Comparison of ENCODE assay signal across 8 cellular contexts in genomic region chr1:154181944-154182341, GRCh38. TPM values are rescaled to one million over a fixed set of nuclear protein-coding genes. Genes with fewer than 3 reads are reported as not detected.
A peak's percentile ranks its signal among the peaks of the same experiment; 100 is the strongest.
DNase-seq lines count a peak whose midpoint lies in the region; TF ChIP-seq lines count a peak whose summit lies in the region.

No MANE protein-coding gene starts in this region.

- H3K23ac ChIP-seq in trophoblast cell (ENCODE audit: low read length) = no peak overlapping the region

- TF ChIP-seq POLR2A in erythroblast (IDR thresholded peaks at IDR 0.05; ENCODE audit: low read length) = no peak

- peak overlapping the region; percentile 93 for H3K4me2 ChIP-seq in PC-9
- H3K4me2 ChIP-seq in trophoblast cell (ENCODE audit: low read length) = peak overlapping the region; percentile 74

- H3K27me3 ChIP-seq in PC-9 (ENCODE audit: insufficient read depth, low read depth) (no peaks in the 10 kb centered on the region), trophoblast cell (ENCODE audit: insufficient read depth, low read length) (no peaks in the 10 kb centered on the region)

- peak overlapping the region; percentile 2 for H3K18ac ChIP-seq in trophoblast cell (ENCODE audit: low read length)

- H3K79me2 ChIP-seq in PC-9 (ENCODE audit: low read depth) = peaks cover 59% of the 10 kb centered on the region
- H3K79me2 ChIP-seq in trophoblast cell (ENCODE audit: control insufficient read depth, insufficient read depth, low read length, poor library complexity) = peaks cover 36% of the 10 kb centered on the region

- H3K4me1 ChIP-seq in ES-I3 (ENCODE audit: insufficient read depth, low read length) (peaks cover 36% of the 10 kb centered on the region), PC-9 (replicated peaks; ENCODE audit: insufficient read depth) (peaks cover 24% of the 10 kb centered on the region), trophoblast cell (ENCODE audit: control insufficient read depth in 1 of 2, insufficient read depth in 2 of 2, low read length in 2 of 2) (peaks cover 13 to 22% of the 10 kb centered on the region in 2 experiments)

- peak overlapping the region; percentile 77 for H4K8ac ChIP-seq in trophoblast cell (ENCODE audit: low read depth, low read length)

- H3K4me3 ChIP-seq in PC-9 (peak overlapping the region; percentile 83), trophoblast cell (ENCODE audit: low read depth, low read length) (peak overlapping the region; percentile 99)

- CTCF ChIA-PET in PC-9 (lab: Charles Lee) = interaction anchor here (0.6 kb wide), 1 partner anchor 180 kb away, joined by 8 read pairs; no protein-coding TSS in a partner anchor

- H3K27ac ChIP-seq in PC-9 (peak overlapping the region; percentile 74), trophoblast cell (ENCODE audit: low read depth, low read length) (peak overlapping the region; percentile 67)

- H2BK120ac ChIP-seq in trophoblast cell (ENCODE audit: insufficient read depth, low read length, poor library complexity) = no peak overlapping the region

- no peaks in the 10 kb centered on the region for H3K9me3 ChIP-seq in ES-I3 (ENCODE audit: control insufficient read depth, insufficient read depth, low read length)
- no peaks in the 10 kb centered on the region for H3K9me3 ChIP-seq in PC-9 (ENCODE audit: insufficient read depth, low read depth)
- H3K9me3 ChIP-seq in trophoblast cell (ENCODE audit: insufficient read depth, low read depth, low read length) = no peaks in the 10 kb centered on the region

- H4K91ac ChIP-seq in trophoblast cell (ENCODE audit: low read depth, low read length) = peak overlapping the region; percentile 60

- POLR2A ChIA-PET in PC-9 (lab: Charles Lee; ENCODE audit: unreplicated experiment) = interaction anchor here (0.5 to 1.3 kb wide), 7 partner anchors 34 to 843 kb away, joined by 3 to 13 read pairs (median 6); partner anchors contain the start of gene RPS27

- no peaks in the 10 kb centered on the region; the same call in 1 of the 2 replicates for H3K36me3 ChIP-seq in ES-I3 (ENCODE audit: insufficient read depth, low read length)
- peaks cover 11% of the 10 kb centered on the region; the same call in 1 of the 2 replicates for H3K36me3 ChIP-seq in PC-9 (ENCODE audit: low read depth)
- peaks cover 0 to 3% of the 10 kb centered on the region in 2 experiments for H3K36me3 ChIP-seq in trophoblast cell (ENCODE audit: control insufficient read depth in 1 of 2, insufficient read depth in 2 of 2, low read length in 2 of 2)

- no peak for TF ChIP-seq CTCF in PC-9 (conservative IDR thresholded peaks at IDR 0.05)

- peaks cover 19% of the 10 kb centered on the region; the same call in 1 of the 2 replicates for H3F3A ChIP-seq in PC-9 (ENCODE audit: insufficient read depth, low read depth)

- H4K20me1 ChIP-seq in PC-9 (ENCODE audit: insufficient read depth) = peaks cover 53% of the 10 kb centered on the region

- H2BK12ac ChIP-seq in trophoblast cell (ENCODE audit: low read length) = no peak overlapping the region

- peak overlapping the region; percentile 75 for H3K14ac ChIP-seq in trophoblast cell (ENCODE audit: low read length)

- WGBS in trophoblast cell (ENCODE audit: extremely low coverage, insufficient coverage, insufficient read length) = no CpG with 5 or more reads among the region's 6 CpGs

- peak overlapping the region; percentile 73 for H2AK5ac ChIP-seq in trophoblast cell (ENCODE audit: low read length)

- H4K12ac ChIP-seq in trophoblast cell (ENCODE audit: low read depth, low read length) = peak overlapping the region; percentile 2

- no peaks in the 10 kb centered on the region for H3K9me2 ChIP-seq in PC-9 (ENCODE audit: insufficient read depth)

- H3K4ac ChIP-seq in trophoblast cell (ENCODE audit: low read depth, low read length) = peak overlapping the region; percentile 84

- BruUV-seq in PC-9 (replicated peaks; lab: Mats Ljungman, UMichigan) = TSS peak; percentile 34

- no peak for DNase-seq in PC-9
- DNase-seq in erythroblast (lab: John Stamatoyannopoulos, UW) = peak; percentile 66 to 73
- DNase-seq in trophoblast cell = peak in 1 of 2 donors; percentile 43
- DNase-seq in activated gamma-delta T cell (lab: John Stamatoyannopoulos, UW) = no peak
- no peak for DNase-seq in MV-4-11 (lab: John Stamatoyannopoulos, UW)
- no peak for DNase-seq in NCI-H446 treated with DMSO at 0.1 percent for 48 hours (lab: John Stamatoyannopoulos, UW)
- DNase-seq in cerebellum (ENCODE audit: low spot score) = no peak

- intact Hi-C loops in PC-9 (cut with micrococcal nuclease; ENCODE audit: unreplicated experiment) = loop anchor here (1.0 to 2.0 kb wide), 4 partner anchors 38 to 613 kb away; partner anchors contain the start of genes HAX1, RPS27 and UBAP2L

- peak overlapping the region; percentile 27 for H2BK5ac ChIP-seq in trophoblast cell (ENCODE audit: low read depth, low read length, poor library complexity)

- peak overlapping the region; percentile 80 for H3K9ac ChIP-seq in ES-I3 (ENCODE audit: low read depth, low read length)
- peak overlapping the region; percentile 95 for H3K9ac ChIP-seq in trophoblast cell (ENCODE audit: low read length)

- no peak overlapping the region for H2AFZ ChIP-seq in PC-9
- no peak overlapping the region for H2AFZ ChIP-seq in trophoblast cell (ENCODE audit: insufficient read depth, low read length, poor library complexity)

- peaks cover 15% of the 10 kb centered on the region for H3K79me1 ChIP-seq in trophoblast cell (ENCODE audit: low read length)

RNA-seq across cellular contexts. Expression of gene TPM3, which starts 10.0 kb away (rescaled TPM):
- 375 and 491 TPM in 2 replicates for total RNA-seq in PC-9 (2021)
- polyA plus RNA-seq in trophoblast cell (2013) = 374 and 377 TPM in 2 replicates
- 124 TPM for total RNA-seq in cerebellum

RNA-seq across cellular contexts. Expression of gene CFAP141, which starts 24.2 kb away (rescaled TPM):
- not detected in 2 replicates for total RNA-seq in PC-9 (2021)
- not detected in 2 replicates for polyA plus RNA-seq in trophoblast cell (2013)
- not detected for total RNA-seq in cerebellum

RNA-seq across cellular contexts. Expression of gene NUP210L, which starts 27.1 kb away (rescaled TPM):
- not detected in 2 replicates for total RNA-seq in PC-9 (2021)
- polyA plus RNA-seq in trophoblast cell (2013) = 0.01 and 0.03 TPM in 2 replicates
- not detected for total RNA-seq in cerebellum

RNA-seq across cellular contexts. Expression of gene UBAP2L, which starts 38.8 kb away (rescaled TPM):
- 101 and 157 TPM in 2 replicates for total RNA-seq in PC-9 (2021)
- polyA plus RNA-seq in trophoblast cell (2013) = 162 and 163 TPM in 2 replicates
- total RNA-seq in cerebellum = 84.7 TPM

Comparison
In these comparisons a context has a peak if more than half of its experiments do, and no peak if none do; other contexts are left out.
1. DNase-seq: peak in erythroblast (2 of 2); none in PC-9 (0 of 2), activated gamma-delta T cell (single experiment), MV-4-11 (single experiment), NCI-H446 treated with DMSO at 0.1 percent for 48 hours (single experiment) and cerebellum (single experiment).